Comparison of ENCODE assay signal across 13 cellular contexts in the genomic region with DNA sequence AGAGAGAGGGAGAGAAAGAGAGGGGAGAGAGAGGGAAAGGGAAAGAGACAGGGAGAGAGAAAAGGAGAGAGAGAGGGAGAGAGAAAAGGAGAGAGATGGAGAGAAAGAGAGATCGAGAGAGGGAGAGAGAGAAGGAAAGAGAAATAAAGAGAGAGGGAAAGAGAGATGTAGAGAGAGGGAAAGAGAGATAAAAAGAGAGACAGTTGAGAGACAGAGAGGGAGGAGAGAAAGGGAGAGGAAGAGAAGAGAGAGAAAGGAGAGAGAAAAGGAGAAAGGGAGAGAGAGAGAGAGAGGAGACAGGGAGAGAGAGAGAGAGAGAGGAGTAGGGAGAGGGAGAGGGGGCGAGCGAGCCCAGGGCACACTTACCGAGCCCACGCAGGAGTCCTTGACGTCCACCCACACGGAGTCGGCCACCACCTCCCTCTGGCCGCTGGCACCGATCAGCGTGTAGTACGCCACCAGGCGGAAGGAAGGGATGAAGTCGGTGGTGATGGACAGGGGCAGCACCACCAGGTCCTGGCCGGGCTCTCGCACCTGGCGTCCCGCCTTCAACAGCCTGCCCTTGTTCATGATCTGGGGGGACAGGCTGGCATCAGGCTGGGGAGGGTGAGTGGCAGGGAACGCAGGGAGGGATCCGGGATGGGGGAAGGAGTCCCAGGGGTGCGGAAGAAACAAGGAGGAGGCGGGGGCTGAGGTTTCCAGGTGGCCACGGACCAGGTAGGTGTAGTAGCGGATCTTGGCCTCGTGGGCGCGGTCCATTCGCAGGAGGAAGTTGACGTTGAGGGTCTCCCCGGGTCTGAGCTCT. TPM values are rescaled to one million over a fixed set of nuclear protein-coding genes. Genes with fewer than 3 reads are reported as not detected.
DNase-seq lines count a peak whose midpoint lies in the region; ATAC-seq, FAIRE-seq and TF ChIP-seq lines count a peak whose summit lies in the region.
"Had no signal": no experiment of that assay in that cellular context is flagged by ENCODE, and none has a peak within 500 bp of the region (broad histone marks: within the 10 kb centered on the region; RNA-seq: fewer than 3 reads in every experiment).

No MANE protein-coding gene starts in this region.

- H3K4me3 ChIP-seq in K562: no peak overlapping the region
- H3K4me3 ChIP-seq in mucosa of descending colon: no peak overlapping the region
- H3K4me3 ChIP-seq: thyroid gland had no signal

- H3K27ac ChIP-seq in K562 (ENCODE audit: extremely low read depth, low read depth, low read length): no peak overlapping the region
- H3K27ac ChIP-seq: thyroid gland had no signal

- 0 out of 2 replicates have a peak, but pooled peaks cover 5% of the 10 kb centered on the region for H4K20me1 ChIP-seq in K562 (replicated peaks; ENCODE audit: control insufficient read depth, insufficient read depth, low read length)

- no peak for TF ChIP-seq EP300 in K562 (IDR thresholded peaks at IDR 0.05; ENCODE audit: low read length)

- FAIRE-seq in GM12892 (lab: Jason Lieb, UNC) (peak; percentile 51), K562 (lab: Jason Lieb, UNC) (no peak)
- FAIRE-seq: H54 had no signal

- no TSS peak for BruUV-seq in K562 (replicated peaks; lab: Mats Ljungman, UMichigan)

- TF ChIP-seq POLR2A in GM12892 (IDR thresholded peaks at IDR 0.05; ENCODE audit: low read depth, low read length) (no peak), K562 (conservative IDR thresholded peaks at IDR 0.05) (no peak)

- H2AFZ ChIP-seq in K562 (ENCODE audit: low read depth, low read length): no peak overlapping the region

- H3K79me2 ChIP-seq in K562 (ENCODE audit: control insufficient read depth, insufficient read depth, low read length): no peaks in the 10 kb centered on the region

- peak in 1 of 2 experiments; percentile 26; a peak in 1 of 4 replicates for TF ChIP-seq RAD21 in K562 (CRISPR knock-in tag; conservative IDR thresholded peaks at IDR 0.05 in 1 of 2, IDR thresholded peaks at IDR 0.05 in 1 of 2)

- H3K9me3 ChIP-seq in K562 (replicated peaks; ENCODE audit: control insufficient read depth, insufficient read depth, low read depth, low read length): no peaks in the 10 kb centered on the region
- no peaks in the 10 kb centered on the region for H3K9me3 ChIP-seq in mucosa of descending colon
- H3K9me3 ChIP-seq: thyroid gland had no signal

- no peak overlapping the region; a peak in 1 of 4 replicates for H3K9ac ChIP-seq in K562 (ENCODE audit: insufficient read depth in 1 of 2, low read depth in 2 of 2, low read length in 2 of 2)

- TF ChIP-seq CTCF in K562 (IDR thresholded peaks at IDR 0.05 in 2 of 3, conservative IDR thresholded peaks at IDR 0.05 in 1 of 3; ENCODE audit: insufficient read depth in 2 of 3, low read depth in 1 of 3, low read length in 3 of 3) (peak; percentile 17 to 64 (median 49); a peak in 4 of 6 replicates), mucosa of descending colon (IDR thresholded peaks at IDR 0.05) (no peak)

- in situ Hi-C loops in K562 (cut with MboI): no loop called here

- POLR2A ChIA-PET in K562 (lab: Yijun Ruan, JAX): interaction anchor here (0.6 kb wide), 2 partner anchors 9 to 154 kb away, joined by 3 read pairs; no protein-coding TSS in a partner anchor

- CTCF ChIA-PET in K562 (lab: Yijun Ruan, JAX; ENCODE audit: low intra/inter-chr PET ratio): no interaction called here

- intact Hi-C loops in K562 (cut with micrococcal nuclease) (no loop called here), mucosa of descending colon (cut with DNase I, micrococcal nuclease) (no loop called here)

- H3K36me3 ChIP-seq in K562 (ENCODE audit: control insufficient read depth, insufficient read depth, low read length): no peaks in the 10 kb centered on the region
- H3K36me3 ChIP-seq in mucosa of descending colon (ENCODE audit: low read depth): no peaks in the 10 kb centered on the region
- H3K36me3 ChIP-seq: thyroid gland had no signal

- no peaks in the 10 kb centered on the region for H3K9me1 ChIP-seq in K562 (ENCODE audit: control insufficient read depth, insufficient read depth, low read length)

- H3K27me3 ChIP-seq in K562 (ENCODE audit: control insufficient read depth in 2 of 2, insufficient read depth in 2 of 2, low read length in 2 of 2): peaks cover 7 to 32% of the 10 kb centered on the region in 2 experiments; a peak in 4 of 5 replicates
- H3K27me3 ChIP-seq: thyroid gland had no signal

- WGBS in K562 (ENCODE audit: insufficient coverage, low coverage, missing lambda C conversion rate): 7% methylated on average over 23 of the region's 30 CpGs

- no peak overlapping the region for H3K4me2 ChIP-seq in K562 (ENCODE audit: insufficient read depth, low read length)

- DNase-seq in D341Med (ENCODE audit: low spot score): peak; percentile 59
- DNase-seq in GM12892 (ENCODE audit: insufficient read length): no peak
- peak in 3 of 4 experiments; percentile 35 to 44 (median 40) for DNase-seq in K562 (ENCODE audit: extremely low read depth in 1 of 4, low spot score in 3 of 4)
- peak in 1 of 3 donors; percentile 46 for DNase-seq in mucosa of descending colon
- DNase-seq: activated CD8-positive, alpha-beta memory T cell treated with anti-CD3 and anti-CD28 coated beads, Interleukin-2, amount 50 U/mL, for 4 hours; NCI-H1048; NCI-H774; SW 1271; thyroid gland had no signal

- peak; percentile 78 for ATAC-seq in K562
- ATAC-seq in mucosa of descending colon: peak; percentile 21
- no peak for ATAC-seq in HG02571 (IDR thresholded peaks at IDR 0.05; ENCODE audit: unreplicated experiment)
- ATAC-seq in GM21786 (IDR thresholded peaks at IDR 0.05; ENCODE audit: unreplicated experiment): no peak
- ATAC-seq in HG02588 (IDR thresholded peaks at IDR 0.05; ENCODE audit: unreplicated experiment): no peak

- H3K4me1 ChIP-seq in K562 (replicated peaks in 1 of 2; ENCODE audit: control insufficient read depth in 2 of 2, insufficient read depth in 2 of 2, low read length in 2 of 2) (peaks cover 0 to 23% of the 10 kb centered on the region in 2 experiments; a peak in 2 of 5 replicates), mucosa of descending colon (ENCODE audit: low read depth) (no peaks in the 10 kb centered on the region)
- H3K4me1 ChIP-seq: thyroid gland had no signal

RNA-seq across cellular contexts. Expression of a gene that starts 10.0 kb away (rescaled TPM):
- 1.4 TPM for polyA plus RNA-seq in GM12892 (2012; ENCODE audit: missing spikeins)
- total RNA-seq in K562 (2011; cell fraction: chromatin; rRNA removed; ENCODE audit: low replicate concordance): 19.5 and 33.3 TPM in 2 replicates
- 14.5 and 17.5 TPM in 2 replicates for total RNA-seq in K562 (2011; cell fraction: nucleolus; rRNA removed)
- 15.2 and 15.6 TPM in 2 replicates for total RNA-seq in K562 (2011; cell fraction: nucleoplasm; rRNA removed)
- total RNA-seq in K562 (2014; rRNA removed): 0.59 and 2.0 TPM in 2 replicates
- 1.1 and 1.5 TPM in 2 replicates for total RNA-seq in K562 (2014; rRNA removed; fragmentation: Illumina TruSeq; extraction: Trizol)
- total RNA-seq in K562 (2015; rRNA removed; fragmentation: Illumina TruSeq; extraction: Trizol): 2.1 and 2.2 TPM in 2 replicates
- 8.0 and 10.6 TPM in 2 replicates for total RNA-seq in K562 (2021)
- 9.1 and 40.9 TPM in 2 replicates for polyA plus RNA-seq in K562 (2011; rRNA removed)
- 9.2 and 36.7 TPM in 2 replicates for polyA plus RNA-seq in K562 (2011; cell fraction: cytosol; rRNA removed)
- 23.7 and 50.5 TPM in 2 replicates for polyA plus RNA-seq in K562 (2011; cell fraction: nucleus; rRNA removed)
- 7.4 and 20.1 TPM in 2 replicates for polyA plus RNA-seq in K562 (2012)
- 2.4 and 4.3 TPM in 2 replicates for polyA plus RNA-seq in K562 (2014; fragmentation: Illumina TruSeq; extraction: Trizol)
- polyA plus RNA-seq in K562 (2014; fragmentation: Nextera tagmentation; extraction: Ambion mirVana): 1 to 10 TPM; 1.2 to 2.2 TPM
- polyA plus RNA-seq in K562 (2014; rRNA removed): 2.5 and 5.4 TPM in 2 replicates
- polyA minus RNA-seq in K562 (2011; rRNA and poly(A)+ RNA removed): 6.5 and 24.5 TPM in 2 replicates
- polyA minus RNA-seq in K562 (2011; cell fraction: cytosol; rRNA and poly(A)+ RNA removed): 23.9 and 64.6 TPM in 2 replicates
- 16.2 and 39.1 TPM in 2 replicates for polyA minus RNA-seq in K562 (2011; cell fraction: nucleus; rRNA and poly(A)+ RNA removed)
- total RNA-seq in mucosa of descending colon: 100 to 1,000 TPM in 2 of 3 donors, 10 to 100 TPM in 1; 42.2 to 473 (median 261) TPM

RNA-seq across cellular contexts. Expression of a gene that starts 26.9 kb away (rescaled TPM):
- 31.2 TPM for polyA plus RNA-seq in GM12892 (2012; ENCODE audit: missing spikeins)
- total RNA-seq in K562 (2011; cell fraction: chromatin; rRNA removed; ENCODE audit: low replicate concordance): 45.9 and 112 TPM in 2 replicates
- total RNA-seq in K562 (2011; cell fraction: nucleolus; rRNA removed): 96.6 and 107 TPM in 2 replicates
- total RNA-seq in K562 (2011; cell fraction: nucleoplasm; rRNA removed): 72.1 and 74.9 TPM in 2 replicates
- total RNA-seq in K562 (2014; rRNA removed) (23.8 and 33.5 TPM in 2 replicates), K562 (2014; rRNA removed; fragmentation: Illumina TruSeq; extraction: Trizol) (12.3 and 16.4 TPM in 2 replicates), K562 (2015; rRNA removed; fragmentation: Illumina TruSeq; extraction: Trizol) (21.9 and 24.4 TPM in 2 replicates), K562 (2021) (31.1 and 33.1 TPM in 2 replicates), mucosa of descending colon (100 to 1,000 TPM in 1 of 3 donors, 10 to 100 TPM in 2; 74.8 to 115 (median 89.2) TPM)
- polyA plus RNA-seq in K562 (2011; rRNA removed) (29.8 and 46.5 TPM in 2 replicates), K562 (2014; fragmentation: Illumina TruSeq; extraction: Trizol) (32.3 and 33.2 TPM in 2 replicates), K562 (2014; fragmentation: Nextera tagmentation; extraction: Ambion mirVana) (1 to 10 TPM; 2.4 to 6.1 TPM), K562 (2014; rRNA removed) (32.9 and 36.4 TPM in 2 replicates)
- polyA plus RNA-seq in K562 (2011; cell fraction: cytosol; rRNA removed): 43.8 and 51.1 TPM in 2 replicates
- polyA plus RNA-seq in K562 (2011; cell fraction: nucleus; rRNA removed): 180 and 195 TPM in 2 replicates
- 29.9 and 65.7 TPM in 2 replicates for polyA plus RNA-seq in K562 (2012)
- polyA minus RNA-seq in K562 (2011; rRNA and poly(A)+ RNA removed): 22.3 and 35.9 TPM in 2 replicates
- polyA minus RNA-seq in K562 (2011; cell fraction: cytosol; rRNA and poly(A)+ RNA removed): 21.0 and 22.6 TPM in 2 replicates
- 18.7 and 34.9 TPM in 2 replicates for polyA minus RNA-seq in K562 (2011; cell fraction: nucleus; rRNA and poly(A)+ RNA removed)

RNA-seq across cellular contexts. Expression of a gene that starts 29.0 kb away (rescaled TPM):
- polyA plus RNA-seq in GM12892 (2012; ENCODE audit: missing spikeins): 47.2 TPM
- 67.3 and 119 TPM in 2 replicates for total RNA-seq in K562 (2011; cell fraction: chromatin; rRNA removed; ENCODE audit: low replicate concordance)
- 65.3 and 66.5 TPM in 2 replicates for total RNA-seq in K562 (2011; cell fraction: nucleolus; rRNA removed)
- total RNA-seq in K562 (2011; cell fraction: nucleoplasm; rRNA removed): 53.5 and 66.7 TPM in 2 replicates
- 57.4 and 61.8 TPM in 2 replicates for total RNA-seq in K562 (2014; rRNA removed)
- total RNA-seq in K562 (2014; rRNA removed; fragmentation: Illumina TruSeq; extraction: Trizol): 23.6 and 29.4 TPM in 2 replicates
- total RNA-seq in K562 (2015; rRNA removed; fragmentation: Illumina TruSeq; extraction: Trizol): 34.6 and 36.1 TPM in 2 replicates
- 59.1 and 63.2 TPM in 2 replicates for total RNA-seq in K562 (2021)
- polyA plus RNA-seq in K562 (2011; rRNA removed): 29.1 and 39.3 TPM in 2 replicates
- polyA plus RNA-seq in K562 (2011; cell fraction: cytosol; rRNA removed): 22.8 and 30.6 TPM in 2 replicates
- polyA plus RNA-seq in K562 (2011; cell fraction: nucleus; rRNA removed): 113 and 133 TPM in 2 replicates
- polyA plus RNA-seq in K562 (2012): 47.5 and 50.8 TPM in 2 replicates
- 56.2 and 56.7 TPM in 2 replicates for polyA plus RNA-seq in K562 (2014; fragmentation: Illumina TruSeq; extraction: Trizol)
- polyA plus RNA-seq in K562 (2014; fragmentation: Nextera tagmentation; extraction: Ambion mirVana): 1 to 10 TPM; 1.2 to 2.7 TPM
- 66.6 and 66.8 TPM in 2 replicates for polyA plus RNA-seq in K562 (2014; rRNA removed)
- 17.1 and 20.3 TPM in 2 replicates for polyA minus RNA-seq in K562 (2011; rRNA and poly(A)+ RNA removed)
- polyA minus RNA-seq in K562 (2011; cell fraction: cytosol; rRNA and poly(A)+ RNA removed): 18.3 and 21.0 TPM in 2 replicates
- 21.3 and 30.1 TPM in 2 replicates for polyA minus RNA-seq in K562 (2011; cell fraction: nucleus; rRNA and poly(A)+ RNA removed)
- 100 to 1,000 TPM in 1 of 3 donors, 10 to 100 TPM in 2; 72.8 to 121 (median 79.5) TPM for total RNA-seq in mucosa of descending colon

RNA-seq across cellular contexts. Expression of a gene that starts 40.5 kb away (rescaled TPM):
- polyA plus RNA-seq in GM12892 (2012; ENCODE audit: missing spikeins): 7.5 TPM
- 0.26 and 0.42 TPM in 2 replicates for total RNA-seq in K562 (2011; cell fraction: chromatin; rRNA removed; ENCODE audit: low replicate concordance)
- 0.39 and 0.50 TPM in 2 replicates for total RNA-seq in K562 (2011; cell fraction: nucleolus; rRNA removed)
- 0.15 and 0.76 TPM in 2 replicates for total RNA-seq in K562 (2011; cell fraction: nucleoplasm; rRNA removed)
- total RNA-seq in K562 (2014; rRNA removed): 0.08 TPM in 1 of 2 replicates, not detected in the other
- total RNA-seq in K562 (2014; rRNA removed; fragmentation: Illumina TruSeq; extraction: Trizol): 0.04 and 0.06 TPM in 2 replicates
- 0.04 and 0.07 TPM in 2 replicates for total RNA-seq in K562 (2015; rRNA removed; fragmentation: Illumina TruSeq; extraction: Trizol)
- total RNA-seq in K562 (2021): 0.20 and 0.42 TPM in 2 replicates
- 0.32 and 0.38 TPM in 2 replicates for polyA plus RNA-seq in K562 (2011; rRNA removed)
- polyA plus RNA-seq in K562 (2011; cell fraction: cytosol; rRNA removed): 0.55 and 0.59 TPM in 2 replicates
- polyA plus RNA-seq in K562 (2011; cell fraction: nucleus; rRNA removed): 0.27 and 0.34 TPM in 2 replicates
- polyA plus RNA-seq in K562 (2012): 0.20 and 0.26 TPM in 2 replicates
- polyA plus RNA-seq in K562 (2014; fragmentation: Illumina TruSeq; extraction: Trizol): 0.12 and 0.15 TPM in 2 replicates
- polyA plus RNA-seq in K562 (2014; fragmentation: Nextera tagmentation; extraction: Ambion mirVana): under 1 TPM; 0.01 to 0.04 TPM
- not detected in 2 replicates for polyA plus RNA-seq in K562 (2014; rRNA removed)
- 0.74 and 0.87 TPM in 2 replicates for polyA minus RNA-seq in K562 (2011; rRNA and poly(A)+ RNA removed)
- 0.29 TPM in 1 of 2 replicates, not detected in the other for polyA minus RNA-seq in K562 (2011; cell fraction: cytosol; rRNA and poly(A)+ RNA removed)
- polyA minus RNA-seq in K562 (2011; cell fraction: nucleus; rRNA and poly(A)+ RNA removed): 0.11 and 0.13 TPM in 2 replicates
- 1 to 10 TPM; 1.3 to 1.9 (median 1.6) TPM for total RNA-seq in mucosa of descending colon

RNA-seq across cellular contexts. Expression of a gene that starts 56.8 kb away (rescaled TPM):
- polyA plus RNA-seq in GM12892 (2012; ENCODE audit: missing spikeins): 4.0 TPM
- 17.3 and 38.7 TPM in 2 replicates for total RNA-seq in K562 (2011; cell fraction: chromatin; rRNA removed; ENCODE audit: low replicate concordance)
- 28.7 and 29.6 TPM in 2 replicates for total RNA-seq in K562 (2011; cell fraction: nucleolus; rRNA removed)
- 21.3 and 22.0 TPM in 2 replicates for total RNA-seq in K562 (2011; cell fraction: nucleoplasm; rRNA removed)
- total RNA-seq in K562 (2014; rRNA removed): 20.0 and 25.9 TPM in 2 replicates
- 3.0 and 4.8 TPM in 2 replicates for total RNA-seq in K562 (2014; rRNA removed; fragmentation: Illumina TruSeq; extraction: Trizol)
- total RNA-seq in K562 (2015; rRNA removed; fragmentation: Illumina TruSeq; extraction: Trizol): 8.6 and 8.9 TPM in 2 replicates
- total RNA-seq in K562 (2021): 19.4 and 26.3 TPM in 2 replicates
- 8.7 and 13.4 TPM in 2 replicates for polyA plus RNA-seq in K562 (2011; rRNA removed)
- polyA plus RNA-seq in K562 (2011; cell fraction: cytosol; rRNA removed): 12.2 and 22.2 TPM in 2 replicates
- polyA plus RNA-seq in K562 (2011; cell fraction: nucleus; rRNA removed): 20.1 and 35.1 TPM in 2 replicates
- 10.3 and 10.8 TPM in 2 replicates for polyA plus RNA-seq in K562 (2012)
- 9.6 and 17.7 TPM in 2 replicates for polyA plus RNA-seq in K562 (2014; fragmentation: Illumina TruSeq; extraction: Trizol)
- polyA plus RNA-seq in K562 (2014; fragmentation: Nextera tagmentation; extraction: Ambion mirVana): under 1 TPM; 0.75 to 0.83 TPM
- polyA plus RNA-seq in K562 (2014; rRNA removed): 19.8 and 24.8 TPM in 2 replicates
- polyA minus RNA-seq in K562 (2011; rRNA and poly(A)+ RNA removed): 3.0 and 4.7 TPM in 2 replicates
- 8.7 and 11.1 TPM in 2 replicates for polyA minus RNA-seq in K562 (2011; cell fraction: cytosol; rRNA and poly(A)+ RNA removed)
- 17.0 and 18.8 TPM in 2 replicates for polyA minus RNA-seq in K562 (2011; cell fraction: nucleus; rRNA and poly(A)+ RNA removed)
- total RNA-seq in mucosa of descending colon: 10 to 100 TPM; 26.4 to 80.5 (median 40.5) TPM

Comparison
In these comparisons a context has a peak if more than half of its experiments do, and no peak if none do; other contexts are left out.
1. ATAC-seq: peak in K562 (single experiment) and mucosa of descending colon (single experiment); none in HG02571 (single experiment), GM21786 (single experiment) and HG02588 (single experiment).